ENCODE assay signal across 8 cellular contexts in the genomic region with DNA sequence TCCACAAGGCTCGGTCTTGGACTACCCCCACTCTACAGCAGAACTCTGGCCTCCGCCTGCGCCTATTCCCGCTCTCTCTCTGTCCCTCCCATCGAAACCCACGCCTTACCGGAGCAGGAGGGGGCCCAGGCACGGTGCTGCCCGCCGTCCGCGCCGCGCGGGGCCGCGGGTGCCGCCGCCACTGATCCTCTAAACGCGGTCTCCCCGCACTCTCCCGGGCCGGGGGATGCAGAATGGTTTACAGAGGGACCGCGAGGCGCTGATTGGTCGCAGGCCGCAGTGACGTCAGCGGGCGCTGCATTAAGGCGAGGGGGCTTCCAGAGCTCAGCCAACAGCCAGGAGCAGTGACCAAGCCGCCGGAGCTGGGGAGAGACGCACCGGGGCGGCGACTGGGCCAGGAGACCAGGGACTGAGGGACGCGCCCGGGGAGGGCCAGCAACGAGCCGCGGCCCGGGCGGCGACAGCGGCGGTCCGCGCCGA. TPM values are rescaled to one million over a fixed set of nuclear protein-coding genes. Genes with fewer than 3 reads are reported as not detected.
DNase-seq lines count a peak whose midpoint lies in the region; ATAC-seq and TF ChIP-seq lines count a peak whose summit lies in the region.

No MANE protein-coding gene starts in this region.

- H3K27ac ChIP-seq in heart right ventricle = no peak overlapping the region
- no peak overlapping the region for H3K27ac ChIP-seq in right atrium auricular region
- no peak overlapping the region for H3K27ac ChIP-seq in SJSA1
- no peak overlapping the region for H3K27ac ChIP-seq in iPS DF 6.9 (ENCODE audit: low read length)
- H3K27ac ChIP-seq in thymus (ENCODE audit: low read depth) = no peak overlapping the region
- H3K27ac ChIP-seq in uterus = no peak overlapping the region

- WGBS in heart right ventricle, 2 donors = 1% methylated on average over 53 of the region's 53 CpGs
- WGBS in iPS DF 6.9 (ENCODE audit: insufficient coverage, insufficient read length) = no CpG with 5 or more reads among the region's 53 CpGs
- 4% methylated on average over 53 of the region's 53 CpGs for WGBS in thymus

- H3K27me3 ChIP-seq in heart right ventricle (peaks cover 92 to 100% (median 100%) of the 10 kb centered on the region in 7 donors), right atrium auricular region (peaks cover 86 to 98% of the 10 kb centered on the region in 2 donors), SJSA1 (replicated peaks) (peaks cover 95% of the 10 kb centered on the region), iPS DF 6.9 (ENCODE audit: control insufficient read depth, insufficient read depth, low read length) (peaks cover 85% of the 10 kb centered on the region), thymus (ENCODE audit: control insufficient read depth, insufficient read depth) (peaks cover 79% of the 10 kb centered on the region), uterus (peaks cover 82 to 95% of the 10 kb centered on the region in 2 donors)

- H3K9me3 ChIP-seq in heart right ventricle (no peaks in the 10 kb centered on the region), right atrium auricular region (no peaks in the 10 kb centered on the region), SJSA1 (replicated peaks) (peaks cover 4% of the 10 kb centered on the region; the same call in 1 of the 2 replicates), iPS DF 6.9 (ENCODE audit: control insufficient read depth, insufficient read depth, low read length) (no peaks in the 10 kb centered on the region), thymus (ENCODE audit: control insufficient read depth) (no peaks in the 10 kb centered on the region), uterus (no peaks in the 10 kb centered on the region)

- H3K36me3 ChIP-seq in heart right ventricle (no peaks in the 10 kb centered on the region), right atrium auricular region (no peaks in the 10 kb centered on the region), SJSA1 (no peaks in the 10 kb centered on the region), iPS DF 6.9 (ENCODE audit: control insufficient read depth, insufficient read depth, low read length) (no peaks in the 10 kb centered on the region), thymus (ENCODE audit: control insufficient read depth, insufficient read depth) (no peaks in the 10 kb centered on the region), uterus (no peaks in the 10 kb centered on the region)

- TF ChIP-seq CTCF in heart right ventricle (IDR thresholded peaks at IDR 0.05) = no peak
- no peak for TF ChIP-seq CTCF in right atrium auricular region (IDR thresholded peaks at IDR 0.05)
- TF ChIP-seq CTCF in uterus (IDR thresholded peaks at IDR 0.05) = no peak

- ATAC-seq in heart right ventricle = no peak

- H3K4me3 ChIP-seq in heart right ventricle (peak overlapping the region; percentile 5 to 43 (median 24)), right atrium auricular region (peak overlapping the region in 1 of 2 donors; percentile 28), SJSA1 (peak overlapping the region; percentile 27), iPS DF 6.9 (ENCODE audit: low read length) (peak overlapping the region; percentile 38; the same call in 1 of the 2 replicates), thymus (ENCODE audit: low read length) (peak overlapping the region; percentile 14), uterus (no peak overlapping the region)

- intact Hi-C loops in heart right ventricle (cut with DNase I) (no loop called here), uterus (cut with DNase I; ENCODE audit: low total_unique reads) (no loop called here)

- no peak for TF ChIP-seq POLR2A in uterus (IDR thresholded peaks at IDR 0.05)

- H3K4me1 ChIP-seq in heart right ventricle = peaks cover 32 to 85% (median 77%) of the 10 kb centered on the region in 9 donors
- peaks cover 0 to 81% of the 10 kb centered on the region in 2 donors for H3K4me1 ChIP-seq in right atrium auricular region
- H3K4me1 ChIP-seq in SJSA1 (replicated peaks) = peaks cover 40% of the 10 kb centered on the region
- H3K4me1 ChIP-seq in iPS DF 6.9 (ENCODE audit: control insufficient read depth, insufficient read depth, low read length) = peaks cover 10% of the 10 kb centered on the region
- peaks cover 5% of the 10 kb centered on the region for H3K4me1 ChIP-seq in thymus (ENCODE audit: control insufficient read depth, insufficient read depth, low read length)
- peaks cover 0 to 19% of the 10 kb centered on the region in 2 donors for H3K4me1 ChIP-seq in uterus

- no peak for DNase-seq in heart right ventricle
- no peak for DNase-seq in right atrium auricular region (ENCODE audit: low spot score)
- DNase-seq in SJSA1 (ENCODE audit: low read depth in 1 of 2, low spot score in 2 of 2) = peak in 1 of 2 experiments; percentile 35
- DNase-seq in iPS DF 6.9 (ENCODE audit: low read depth, low spot score) = no peak
- no peak for DNase-seq in uterus
- no peak for DNase-seq in NK-92 treated with Interleukin-12 subunit alpha and Interleukin-12 subunit beta, amount 100 ng/mL, for 24 hours (lab: John Stamatoyannopoulos, UW)
- no peak for DNase-seq in GDM1 (lab: John Stamatoyannopoulos, UW)

RNA-seq across cellular contexts. Expression of a gene that starts 0.8 kb away (rescaled TPM):
- total RNA-seq in heart right ventricle (under 1 TPM in 1 of 10 donors, not detected in 9; 0.11 TPM), right atrium auricular region (not detected), uterus (1 to 10 TPM in 1 of 4 donors, not detected in 3; 2.8 TPM)
- polyA plus RNA-seq in heart right ventricle (not detected), thymus (0.09 TPM)
- total RNA-seq in SJSA1 (2014; rRNA removed; shearing (Covaris generic)) = not detected in 2 replicates

RNA-seq across cellular contexts. Expression of a gene that starts 12.3 kb away (rescaled TPM):
- total RNA-seq in heart right ventricle = 10 to 100 TPM; 19.9 to 31.9 (median 26.0) TPM
- polyA plus RNA-seq in heart right ventricle = 10 to 100 TPM; 23.0 to 35.5 TPM
- total RNA-seq in right atrium auricular region = 10 to 100 TPM; 17.8 to 23.2 TPM
- 52.2 and 55.7 TPM in 2 replicates for total RNA-seq in SJSA1 (2014; rRNA removed; shearing (Covaris generic))
- 33.5 TPM for polyA plus RNA-seq in thymus
- 10 to 100 TPM in 3 of 4 donors, 1 to 10 TPM in 1; 10.0 to 48.2 (median 30.3) TPM for total RNA-seq in uterus

Comparison
In these comparisons a context has a peak if more than half of its experiments do, and no peak if none do; other contexts are left out.
1. H3K4me3 ChIP-seq: peak in heart right ventricle (10 of 10), SJSA1 (single experiment), iPS DF 6.9 (single experiment) and thymus (single experiment); none in uterus (0 of 2).